20 cellular contexts compared by ENCODE assay signal in genomic region chr10:129637010-129637409, GRCh38.
DNase-seq lines count a peak whose midpoint lies in the region; ATAC-seq and TF ChIP-seq lines count a peak whose summit lies in the region.
"Had no signal": no experiment of that assay in that cellular context is flagged by ENCODE, and none has a peak within 500 bp of the region (broad histone marks: within the 10 kb centered on the region; RNA-seq: fewer than 3 reads in every experiment).

No MANE protein-coding gene starts in this region.

- no peaks in the 10 kb centered on the region for H3K79me1 ChIP-seq in neuronal stem cell (ENCODE audit: low read depth, low read length)
- peaks cover 8% of the 10 kb centered on the region for H3K79me1 ChIP-seq in mesenchymal stem cell (replicated peaks; ENCODE audit: low read length, poor library complexity, severe bottlenecking)

- no peaks in the 10 kb centered on the region for H3K9me3 ChIP-seq in HUES64 (ENCODE audit: insufficient read depth, low read depth, low read length)
- peaks cover 15% of the 10 kb centered on the region for H3K9me3 ChIP-seq in endodermal cell (ENCODE audit: control insufficient read depth, low read length)
- peaks cover 0 to 3% of the 10 kb centered on the region in 2 donors for H3K9me3 ChIP-seq in neuronal stem cell (replicated peaks in 1 of 2; ENCODE audit: control insufficient read depth in 2 of 2, insufficient read depth in 1 of 2, low read depth in 1 of 2, low read length in 2 of 2)
- peaks cover 26% of the 10 kb centered on the region for H3K9me3 ChIP-seq in mesenchymal stem cell (ENCODE audit: control insufficient read depth, low read length)

- H3K14ac ChIP-seq in neuronal stem cell (ENCODE audit: low read length) (no peak overlapping the region), mesenchymal stem cell (ENCODE audit: low read length in 2 of 2) (no peak overlapping the region)

- peaks cover 14% of the 10 kb centered on the region for H3K9me3 Mint-ChIP-seq in endodermal cell
- peaks cover 31% of the 10 kb centered on the region for H3K9me3 Mint-ChIP-seq in activated CD8-positive, alpha-beta T cell treated with anti-CD3 and anti-CD28 coated beads, Interleukin-2, amount 10 ng/mL, durations not matched to agents 7 days and 5 days (ENCODE audit: insufficient read depth)

- ATAC-seq in activated CD8-positive, alpha-beta T cell treated with anti-CD3 and anti-CD28 coated beads, Interleukin-2, amount 10 ng/mL, durations not matched to agents 7 days and 5 days = no peak
- ATAC-seq: A549 had no signal

- POLR2A ChIA-PET in activated CD8-positive, alpha-beta T cell treated with anti-CD3 and anti-CD28 coated beads, Interleukin-2, amount 10 ng/mL, durations not matched to agents 7 days and 5 days (lab: Charles Lee) = no interaction called here

- H2BK120ac ChIP-seq in neuronal stem cell (ENCODE audit: low read depth, low read length) (no peak overlapping the region), mesenchymal stem cell (ENCODE audit: low read depth, low read length) (no peak overlapping the region)

- H3K4me3 ChIP-seq in HUES64 (ENCODE audit: low read length) (no peak overlapping the region), endodermal cell (ENCODE audit: low read length) (no peak overlapping the region), neuronal stem cell (ENCODE audit: low read length in 2 of 2) (no peak overlapping the region), mesenchymal stem cell (ENCODE audit: insufficient read depth in 1 of 2, low read depth in 1 of 2, low read length in 2 of 2) (no peak overlapping the region)
- H3K4me3 ChIP-seq: A549, BLaER1 had no signal

- H3K9ac ChIP-seq in HUES64 (ENCODE audit: low read depth, low read length) (no peak overlapping the region), endodermal cell (ENCODE audit: extremely low read depth, low read length, poor library complexity, severe bottlenecking) (no peak overlapping the region), neuronal stem cell (ENCODE audit: low read depth, low read length, poor library complexity) (no peak overlapping the region), mesenchymal stem cell (ENCODE audit: low read length) (no peak overlapping the region)
- H3K9ac ChIP-seq: BLaER1, KMS-11 had no signal

- H2BK12ac ChIP-seq in neuronal stem cell (ENCODE audit: low read length) (no peak overlapping the region), mesenchymal stem cell (ENCODE audit: low read length in 2 of 2) (no peak overlapping the region)

- H3K23ac ChIP-seq in neuronal stem cell (ENCODE audit: low read depth, low read length, poor library complexity) = no peak overlapping the region
- no peak overlapping the region for H3K23ac ChIP-seq in mesenchymal stem cell (ENCODE audit: low read length in 2 of 2)

- peaks cover 32% of the 10 kb centered on the region for H3K4me1 Mint-ChIP-seq in endodermal cell
- no peaks in the 10 kb centered on the region for H3K4me1 Mint-ChIP-seq in activated CD8-positive, alpha-beta T cell treated with anti-CD3 and anti-CD28 coated beads, Interleukin-2, amount 10 ng/mL, durations not matched to agents 7 days and 5 days (ENCODE audit: low read depth)
- H3K4me1 Mint-ChIP-seq: CD14-positive monocyte had no signal

- H3K27me3 ChIP-seq in HUES64 (ENCODE audit: insufficient read depth, low read length) (no peaks in the 10 kb centered on the region), endodermal cell (ENCODE audit: control insufficient read depth, insufficient read depth, low read length, poor library complexity, severe bottlenecking) (no peaks in the 10 kb centered on the region), neuronal stem cell (ENCODE audit: control insufficient read depth in 3 of 3, insufficient read depth in 3 of 3, low read depth in 1 of 3, low read length in 3 of 3) (no peaks in the 10 kb centered on the region), mesenchymal stem cell (ENCODE audit: control insufficient read depth in 1 of 2, insufficient read depth in 1 of 2, low read length in 2 of 2) (no peaks in the 10 kb centered on the region)
- H3K27me3 ChIP-seq: BLaER1 had no signal

- H3K27ac Mint-ChIP-seq in endodermal cell = peak overlapping the region; percentile 56
- H3K27ac Mint-ChIP-seq in activated CD8-positive, alpha-beta T cell treated with anti-CD3 and anti-CD28 coated beads, Interleukin-2, amount 10 ng/mL, durations not matched to agents 7 days and 5 days = no peak overlapping the region
- H3K27ac Mint-ChIP-seq: CD14-positive monocyte had no signal

- CTCF ChIA-PET in activated CD8-positive, alpha-beta T cell treated with anti-CD3 and anti-CD28 coated beads, Interleukin-2, amount 10 ng/mL, durations not matched to agents 7 days and 5 days (lab: Charles Lee) = no interaction called here

- peaks cover 17% of the 10 kb centered on the region for H3K4me1 ChIP-seq in HUES64 (ENCODE audit: insufficient read depth, low read length)
- H3K4me1 ChIP-seq in endodermal cell (ENCODE audit: control insufficient read depth, insufficient read depth, low read length) = peaks cover 5% of the 10 kb centered on the region
- peaks cover 0 to 19% of the 10 kb centered on the region in 2 donors for H3K4me1 ChIP-seq in neuronal stem cell (ENCODE audit: control insufficient read depth in 2 of 2, insufficient read depth in 1 of 2, low read depth in 1 of 2, low read length in 2 of 2)
- H3K4me1 ChIP-seq in mesenchymal stem cell (ENCODE audit: control insufficient read depth, insufficient read depth, low read depth, low read length) = peaks cover 2% of the 10 kb centered on the region

- peaks cover 10% of the 10 kb centered on the region for H3K36me3 Mint-ChIP-seq in endodermal cell (ENCODE audit: low read depth)
- H3K36me3 Mint-ChIP-seq in activated CD8-positive, alpha-beta T cell treated with anti-CD3 and anti-CD28 coated beads, Interleukin-2, amount 10 ng/mL, durations not matched to agents 7 days and 5 days (ENCODE audit: low read depth) = peaks cover 6% of the 10 kb centered on the region

- peak overlapping the region; percentile 38; the same call in 1 of the 2 replicates for H3K27ac ChIP-seq in HUES64 (ENCODE audit: low read depth, low read length)
- no peak overlapping the region for H3K27ac ChIP-seq in endodermal cell (ENCODE audit: low read depth, low read length)
- H3K27ac ChIP-seq in neuronal stem cell (replicated peaks; ENCODE audit: low read length) = peak overlapping the region; percentile 83
- no peak overlapping the region for H3K27ac ChIP-seq in mesenchymal stem cell (ENCODE audit: low read length, poor library complexity, severe bottlenecking)
- H3K27ac ChIP-seq: 22Rv1, A549, BLaER1, KMS-11 had no signal

- H2BK5ac ChIP-seq in neuronal stem cell (ENCODE audit: low read length) = no peak overlapping the region
- H2BK5ac ChIP-seq in mesenchymal stem cell (ENCODE audit: low read depth, low read length, poor library complexity, severe bottlenecking) = no peak overlapping the region

- no peaks in the 10 kb centered on the region for H3K36me3 ChIP-seq in HUES64 (ENCODE audit: insufficient read depth, low read length)
- no peaks in the 10 kb centered on the region for H3K36me3 ChIP-seq in endodermal cell (ENCODE audit: control insufficient read depth, insufficient read depth, low read length)
- peaks cover 0 to 1% of the 10 kb centered on the region in 2 donors for H3K36me3 ChIP-seq in neuronal stem cell (replicated peaks in 1 of 2; ENCODE audit: control insufficient read depth in 2 of 2, insufficient read depth in 2 of 2, low read length in 2 of 2)
- peaks cover 0 to 5% of the 10 kb centered on the region in 2 experiments for H3K36me3 ChIP-seq in mesenchymal stem cell (ENCODE audit: control insufficient read depth in 1 of 2, insufficient read depth in 2 of 2, low read depth in 1 of 2, low read length in 2 of 2)

- no peak for TF ChIP-seq CTCF in endodermal cell (conservative IDR thresholded peaks at IDR 0.05)

- no peak overlapping the region for H2AK5ac ChIP-seq in neuronal stem cell (ENCODE audit: low read depth, low read length)
- no peak overlapping the region for H2AK5ac ChIP-seq in mesenchymal stem cell (ENCODE audit: low read length, severe bottlenecking)

- H4K91ac ChIP-seq in neuronal stem cell (ENCODE audit: low read depth, low read length, poor library complexity) (no peak overlapping the region), mesenchymal stem cell (ENCODE audit: low read length) (no peak overlapping the region)

- H3K4ac ChIP-seq in neuronal stem cell (ENCODE audit: low read length) = no peak overlapping the region
- no peak overlapping the region for H3K4ac ChIP-seq in mesenchymal stem cell (ENCODE audit: low read depth in 1 of 2, low read length in 2 of 2)

- WGBS in HUES64 = 55% methylated on average over 3 of the region's 3 CpGs
- 66 to 67% methylated on average over 1 to 3 of the region's 3 CpGs for WGBS in endodermal cell (ENCODE audit: insufficient coverage in 1 of 2, insufficient read length in 1 of 2), 2 experiments
- WGBS in neuronal stem cell (ENCODE audit: extremely low coverage in 2 of 2, insufficient read length in 2 of 2, insufficient replicate concordance in 1 of 2), 2 donors = no CpG with 5 or more reads among the region's 3 CpGs
- 72% methylated on average over 3 of the region's 3 CpGs for WGBS in mesenchymal stem cell

- H3K18ac ChIP-seq in neuronal stem cell (ENCODE audit: low read length) = no peak overlapping the region
- H3K18ac ChIP-seq in mesenchymal stem cell (ENCODE audit: low read depth in 1 of 2, low read length in 2 of 2) = no peak overlapping the region

- DNase-seq in ELF-1 (ENCODE audit: low read depth, low spot score) (peak; percentile 19), endodermal cell (peak; percentile 67), neuronal stem cell (ENCODE audit: low spot score) (peak; percentile 55), mesenchymal stem cell (no peak), DMS 273 treated with DMSO at 0.1 percent for 48 hours (lab: John Stamatoyannopoulos, UW) (no peak)
- DNase-seq in activated CD8-positive, alpha-beta T cell treated with anti-CD3 and anti-CD28 coated beads, Interleukin-2, amount 10 ng/mL, durations not matched to agents 7 days and 5 days = no peak
- DNase-seq: AML-193; Calu3; CD4-positive, alpha-beta memory T cell; DMS53; DND-41; EL; GOT3; H7 had no signal

- H2AFZ ChIP-seq in neuronal stem cell (ENCODE audit: low read length) (no peak overlapping the region), mesenchymal stem cell (ENCODE audit: low read depth, low read length) (no peak overlapping the region)

- H2BK15ac ChIP-seq in neuronal stem cell (ENCODE audit: low read length) (no peak overlapping the region), mesenchymal stem cell (ENCODE audit: low read depth, poor library complexity, severe bottlenecking) (no peak overlapping the region)

- no peaks in the 10 kb centered on the region for H3K27me3 Mint-ChIP-seq in endodermal cell (ENCODE audit: insufficient read depth)
- H3K27me3 Mint-ChIP-seq in activated CD8-positive, alpha-beta T cell treated with anti-CD3 and anti-CD28 coated beads, Interleukin-2, amount 10 ng/mL, durations not matched to agents 7 days and 5 days (ENCODE audit: low read depth) = no peaks in the 10 kb centered on the region
- H3K27me3 Mint-ChIP-seq: CD4-positive, alpha-beta memory T cell had no signal

- H3K4me3 Mint-ChIP-seq in endodermal cell = no peak overlapping the region
- H3K4me3 Mint-ChIP-seq in activated CD8-positive, alpha-beta T cell treated with anti-CD3 and anti-CD28 coated beads, Interleukin-2, amount 10 ng/mL, durations not matched to agents 7 days and 5 days = no peak overlapping the region
- H3K4me3 Mint-ChIP-seq: CD14-positive monocyte; CD4-positive, alpha-beta memory T cell had no signal

- H4K8ac ChIP-seq in neuronal stem cell (ENCODE audit: low read depth, low read length) (no peak overlapping the region), mesenchymal stem cell (ENCODE audit: low read length) (no peak overlapping the region)

- H3K4me2 ChIP-seq in neuronal stem cell (ENCODE audit: insufficient read depth, low read length, poor library complexity, severe bottlenecking) (no peak overlapping the region), mesenchymal stem cell (ENCODE audit: low read length, poor library complexity, severe bottlenecking) (no peak overlapping the region)
- H3K4me2 ChIP-seq: A549, BLaER1 had no signal

Comparison
In these comparisons a context has a peak if more than half of its experiments do, and no peak if none do; other contexts are left out.
1. DNase-seq: peak in ELF-1 (single experiment), endodermal cell (single experiment) and neuronal stem cell (single experiment); none in mesenchymal stem cell (single experiment), DMS 273 treated with DMSO at 0.1 percent for 48 hours (single experiment) and activated CD8-positive, alpha-beta T cell treated with anti-CD3 and anti-CD28 coated beads, Interleukin-2, amount 10 ng/mL, durations not matched to agents 7 days and 5 days (single experiment).
2. H3K27ac ChIP-seq: peak in HUES64 (single experiment) and neuronal stem cell (single experiment); none in endodermal cell (single experiment) and mesenchymal stem cell (single experiment).